ENCODE assay signal across 1 cellular context in the genomic region with DNA sequence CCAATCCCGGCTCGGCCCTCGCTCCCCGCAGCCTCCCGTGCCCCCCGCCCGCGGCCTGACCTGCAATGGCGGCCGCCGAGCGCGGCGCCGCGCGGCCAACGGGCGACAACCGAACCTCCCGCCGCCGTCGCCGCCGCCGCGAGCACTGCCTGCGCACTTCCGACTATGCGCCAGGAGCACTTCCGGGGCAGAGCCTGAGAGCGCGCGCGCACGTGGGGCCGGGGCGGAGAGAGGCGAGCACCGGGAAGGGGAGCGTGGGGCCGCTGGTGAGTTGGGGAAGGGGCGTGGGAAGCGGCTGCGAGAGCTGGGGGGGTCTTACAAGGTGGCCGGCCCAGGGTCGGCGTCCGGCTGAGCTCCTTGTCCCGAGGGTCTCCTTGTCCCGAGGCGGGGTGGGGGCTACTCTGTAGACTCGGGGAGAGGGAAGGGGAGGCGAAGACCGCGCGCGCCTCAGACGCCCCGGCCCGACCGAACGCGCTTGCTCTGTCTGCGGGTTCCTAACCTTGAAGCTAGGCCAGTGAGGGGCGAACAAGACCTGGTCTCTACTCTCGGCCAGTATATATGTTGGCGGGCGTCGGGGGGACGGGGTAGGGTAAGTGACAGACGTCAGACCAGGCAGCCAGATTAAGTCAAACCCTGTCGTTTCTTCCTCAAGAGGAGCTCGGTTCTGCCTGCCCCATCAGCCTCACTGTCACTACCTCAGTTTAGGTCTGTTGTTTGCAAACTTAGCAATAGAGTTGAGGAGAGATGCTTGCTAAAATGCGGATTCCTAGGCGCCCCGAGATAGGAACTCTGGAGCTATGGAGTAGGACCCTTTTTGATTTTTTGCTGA.
TF ChIP-seq lines count a peak whose summit lies in the region.

A gene with protein sequence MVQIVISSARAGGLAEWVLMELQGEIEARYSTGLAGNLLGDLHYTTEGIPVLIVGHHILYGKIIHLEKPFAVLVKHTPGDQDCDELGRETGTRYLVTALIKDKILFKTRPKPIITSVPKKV (minus strand): TSS at position 165 of the 829 bp plus-strand sequence. CDS start 11,130 bp downstream, outside the sequence.
A gene (plus strand): TSS at position 226 of the 829 bp plus-strand sequence. CDS start 811 bp downstream, outside the sequence.

TF ChIP-seq in HepG2, 621 proteins besides CTCF, POLR2A, EP300 and RAD21 (continued from another document and continues in another):
- TF ChIP-seq, protein P1, sequence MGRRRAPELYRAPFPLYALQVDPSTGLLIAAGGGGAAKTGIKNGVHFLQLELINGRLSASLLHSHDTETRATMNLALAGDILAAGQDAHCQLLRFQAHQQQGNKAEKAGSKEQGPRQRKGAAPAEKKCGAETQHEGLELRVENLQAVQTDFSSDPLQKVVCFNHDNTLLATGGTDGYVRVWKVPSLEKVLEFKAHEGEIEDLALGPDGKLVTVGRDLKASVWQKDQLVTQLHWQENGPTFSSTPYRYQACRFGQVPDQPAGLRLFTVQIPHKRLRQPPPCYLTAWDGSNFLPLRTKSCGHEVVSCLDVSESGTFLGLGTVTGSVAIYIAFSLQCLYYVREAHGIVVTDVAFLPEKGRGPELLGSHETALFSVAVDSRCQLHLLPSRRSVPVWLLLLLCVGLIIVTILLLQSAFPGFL (CRISPR knock-in tag; IDR thresholded peaks at IDR 0.05): no peak; the same call in 1 of the 2 replicates
- TF ChIP-seq, protein P2, sequence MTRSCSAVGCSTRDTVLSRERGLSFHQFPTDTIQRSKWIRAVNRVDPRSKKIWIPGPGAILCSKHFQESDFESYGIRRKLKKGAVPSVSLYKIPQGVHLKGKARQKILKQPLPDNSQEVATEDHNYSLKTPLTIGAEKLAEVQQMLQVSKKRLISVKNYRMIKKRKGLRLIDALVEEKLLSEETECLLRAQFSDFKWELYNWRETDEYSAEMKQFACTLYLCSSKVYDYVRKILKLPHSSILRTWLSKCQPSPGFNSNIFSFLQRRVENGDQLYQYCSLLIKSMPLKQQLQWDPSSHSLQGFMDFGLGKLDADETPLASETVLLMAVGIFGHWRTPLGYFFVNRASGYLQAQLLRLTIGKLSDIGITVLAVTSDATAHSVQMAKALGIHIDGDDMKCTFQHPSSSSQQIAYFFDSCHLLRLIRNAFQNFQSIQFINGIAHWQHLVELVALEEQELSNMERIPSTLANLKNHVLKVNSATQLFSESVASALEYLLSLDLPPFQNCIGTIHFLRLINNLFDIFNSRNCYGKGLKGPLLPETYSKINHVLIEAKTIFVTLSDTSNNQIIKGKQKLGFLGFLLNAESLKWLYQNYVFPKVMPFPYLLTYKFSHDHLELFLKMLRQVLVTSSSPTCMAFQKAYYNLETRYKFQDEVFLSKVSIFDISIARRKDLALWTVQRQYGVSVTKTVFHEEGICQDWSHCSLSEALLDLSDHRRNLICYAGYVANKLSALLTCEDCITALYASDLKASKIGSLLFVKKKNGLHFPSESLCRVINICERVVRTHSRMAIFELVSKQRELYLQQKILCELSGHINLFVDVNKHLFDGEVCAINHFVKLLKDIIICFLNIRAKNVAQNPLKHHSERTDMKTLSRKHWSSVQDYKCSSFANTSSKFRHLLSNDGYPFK (CRISPR knock-in tag; IDR thresholded peaks at IDR 0.05; ENCODE audit: borderline replicate concordance): peak; percentile 35; the same call in 1 of the 2 replicates
- TF ChIP-seq ATM (IDR thresholded peaks at IDR 0.05; ENCODE audit: borderline replicate concordance): no peak
- no peak for TF ChIP-seq ETV6 (CRISPR knock-in tag; conservative IDR thresholded peaks at IDR 0.05)
- TF ChIP-seq, protein P3, sequence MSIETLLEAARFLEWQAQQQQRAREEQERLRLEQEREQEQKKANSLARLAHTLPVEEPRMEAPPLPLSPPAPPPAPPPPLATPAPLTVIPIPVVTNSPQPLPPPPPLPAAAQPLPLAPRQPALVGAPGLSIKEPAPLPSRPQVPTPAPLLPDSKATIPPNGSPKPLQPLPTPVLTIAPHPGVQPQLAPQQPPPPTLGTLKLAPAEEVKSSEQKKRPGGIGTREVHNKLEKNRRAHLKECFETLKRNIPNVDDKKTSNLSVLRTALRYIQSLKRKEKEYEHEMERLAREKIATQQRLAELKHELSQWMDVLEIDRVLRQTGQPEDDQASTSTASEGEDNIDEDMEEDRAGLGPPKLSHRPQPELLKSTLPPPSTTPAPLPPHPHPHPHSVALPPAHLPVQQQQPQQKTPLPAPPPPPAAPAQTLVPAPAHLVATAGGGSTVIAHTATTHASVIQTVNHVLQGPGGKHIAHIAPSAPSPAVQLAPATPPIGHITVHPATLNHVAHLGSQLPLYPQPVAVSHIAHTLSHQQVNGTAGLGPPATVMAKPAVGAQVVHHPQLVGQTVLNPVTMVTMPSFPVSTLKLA (IDR thresholded peaks at IDR 0.05): peak; percentile 93
- TF ChIP-seq ZNF670 (CRISPR knock-in tag; IDR thresholded peaks at IDR 0.05; ENCODE audit: borderline replicate concordance): no peak
- TF ChIP-seq, protein P4, sequence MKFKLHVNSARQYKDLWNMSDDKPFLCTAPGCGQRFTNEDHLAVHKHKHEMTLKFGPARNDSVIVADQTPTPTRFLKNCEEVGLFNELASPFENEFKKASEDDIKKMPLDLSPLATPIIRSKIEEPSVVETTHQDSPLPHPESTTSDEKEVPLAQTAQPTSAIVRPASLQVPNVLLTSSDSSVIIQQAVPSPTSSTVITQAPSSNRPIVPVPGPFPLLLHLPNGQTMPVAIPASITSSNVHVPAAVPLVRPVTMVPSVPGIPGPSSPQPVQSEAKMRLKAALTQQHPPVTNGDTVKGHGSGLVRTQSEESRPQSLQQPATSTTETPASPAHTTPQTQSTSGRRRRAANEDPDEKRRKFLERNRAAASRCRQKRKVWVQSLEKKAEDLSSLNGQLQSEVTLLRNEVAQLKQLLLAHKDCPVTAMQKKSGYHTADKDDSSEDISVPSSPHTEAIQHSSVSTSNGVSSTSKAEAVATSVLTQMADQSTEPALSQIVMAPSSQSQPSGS (CRISPR knock-in tag; IDR thresholded peaks at IDR 0.05): no peak
- TF ChIP-seq, protein P5, sequence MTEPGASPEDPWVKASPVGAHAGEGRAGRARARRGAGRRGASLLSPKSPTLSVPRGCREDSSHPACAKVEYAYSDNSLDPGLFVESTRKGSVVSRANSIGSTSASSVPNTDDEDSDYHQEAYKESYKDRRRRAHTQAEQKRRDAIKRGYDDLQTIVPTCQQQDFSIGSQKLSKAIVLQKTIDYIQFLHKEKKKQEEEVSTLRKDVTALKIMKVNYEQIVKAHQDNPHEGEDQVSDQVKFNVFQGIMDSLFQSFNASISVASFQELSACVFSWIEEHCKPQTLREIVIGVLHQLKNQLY (CRISPR knock-in tag; IDR thresholded peaks at IDR 0.05): no peak
- TF ChIP-seq, protein P6, sequence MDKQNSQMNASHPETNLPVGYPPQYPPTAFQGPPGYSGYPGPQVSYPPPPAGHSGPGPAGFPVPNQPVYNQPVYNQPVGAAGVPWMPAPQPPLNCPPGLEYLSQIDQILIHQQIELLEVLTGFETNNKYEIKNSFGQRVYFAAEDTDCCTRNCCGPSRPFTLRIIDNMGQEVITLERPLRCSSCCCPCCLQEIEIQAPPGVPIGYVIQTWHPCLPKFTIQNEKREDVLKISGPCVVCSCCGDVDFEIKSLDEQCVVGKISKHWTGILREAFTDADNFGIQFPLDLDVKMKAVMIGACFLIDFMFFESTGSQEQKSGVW (CRISPR knock-in tag; IDR thresholded peaks at IDR 0.05; ENCODE audit: borderline replicate concordance): 0 out of 2 replicates have a peak, but pooled peaks have one; percentile 54
- TF ChIP-seq NR1H2 (CRISPR knock-in tag; IDR thresholded peaks at IDR 0.05; ENCODE audit: borderline replicate concordance, low read depth): 0 out of 2 replicates have a peak, but pooled peaks have one; percentile 20
- no peak for TF ChIP-seq ZNF256 (CRISPR knock-in tag; conservative IDR thresholded peaks at IDR 0.05)
- peak; percentile 27; the same call in 1 of the 2 replicates for TF ChIP-seq ZNF331 (CRISPR knock-in tag; IDR thresholded peaks at IDR 0.05)
- TF ChIP-seq LCORL (IDR thresholded peaks at IDR 0.05): no peak
- no peak for TF ChIP-seq LCORL (CRISPR knock-in tag; IDR thresholded peaks at IDR 0.05)
- peak; percentile 83 for TF ChIP-seq ZNF788 (CRISPR knock-in tag; IDR thresholded peaks at IDR 0.05; ENCODE audit: borderline replicate concordance)
- no peak; the same call in 1 of the 2 replicates for TF ChIP-seq PAX8 (CRISPR knock-in tag; IDR thresholded peaks at IDR 0.05; ENCODE audit: borderline replicate concordance)
- no peak for TF ChIP-seq SATB2 (CRISPR knock-in tag; IDR thresholded peaks at IDR 0.05)
- TF ChIP-seq ZNF264 (CRISPR knock-in tag; IDR thresholded peaks at IDR 0.05): peak; percentile 47; the same call in 1 of the 2 replicates
- TF ChIP-seq MBNL3 (CRISPR knock-in tag; conservative IDR thresholded peaks at IDR 0.05): no peak
- peak; percentile 94; the same call in 1 of the 2 replicates for TF ChIP-seq ZNF343 (CRISPR knock-in tag; IDR thresholded peaks at IDR 0.05)
- TF ChIP-seq SMAD9 (CRISPR knock-in tag; IDR thresholded peaks at IDR 0.05): no peak
- TF ChIP-seq HHEX (CRISPR knock-in tag; IDR thresholded peaks at IDR 0.05): no peak
- no peak for TF ChIP-seq ZSCAN30 (CRISPR knock-in tag; IDR thresholded peaks at IDR 0.05)
- TF ChIP-seq MAZ (IDR thresholded peaks at IDR 0.05; ENCODE audit: borderline replicate concordance, low read depth, low read length): 0 out of 2 replicates have a peak, but pooled peaks have one; percentile 14
- TF ChIP-seq MAZ (CRISPR knock-in tag; IDR thresholded peaks at IDR 0.05; ENCODE audit: low read depth): peak; percentile 99
- TF ChIP-seq ZNF672 (CRISPR knock-in tag; IDR thresholded peaks at IDR 0.05): peak; percentile 68; the same call in 1 of the 2 replicates
- TF ChIP-seq, protein P7, sequence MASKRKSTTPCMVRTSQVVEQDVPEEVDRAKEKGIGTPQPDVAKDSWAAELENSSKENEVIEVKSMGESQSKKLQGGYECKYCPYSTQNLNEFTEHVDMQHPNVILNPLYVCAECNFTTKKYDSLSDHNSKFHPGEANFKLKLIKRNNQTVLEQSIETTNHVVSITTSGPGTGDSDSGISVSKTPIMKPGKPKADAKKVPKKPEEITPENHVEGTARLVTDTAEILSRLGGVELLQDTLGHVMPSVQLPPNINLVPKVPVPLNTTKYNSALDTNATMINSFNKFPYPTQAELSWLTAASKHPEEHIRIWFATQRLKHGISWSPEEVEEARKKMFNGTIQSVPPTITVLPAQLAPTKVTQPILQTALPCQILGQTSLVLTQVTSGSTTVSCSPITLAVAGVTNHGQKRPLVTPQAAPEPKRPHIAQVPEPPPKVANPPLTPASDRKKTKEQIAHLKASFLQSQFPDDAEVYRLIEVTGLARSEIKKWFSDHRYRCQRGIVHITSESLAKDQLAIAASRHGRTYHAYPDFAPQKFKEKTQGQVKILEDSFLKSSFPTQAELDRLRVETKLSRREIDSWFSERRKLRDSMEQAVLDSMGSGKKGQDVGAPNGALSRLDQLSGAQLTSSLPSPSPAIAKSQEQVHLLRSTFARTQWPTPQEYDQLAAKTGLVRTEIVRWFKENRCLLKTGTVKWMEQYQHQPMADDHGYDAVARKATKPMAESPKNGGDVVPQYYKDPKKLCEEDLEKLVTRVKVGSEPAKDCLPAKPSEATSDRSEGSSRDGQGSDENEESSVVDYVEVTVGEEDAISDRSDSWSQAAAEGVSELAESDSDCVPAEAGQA (IDR thresholded peaks at IDR 0.05; ENCODE audit: low read depth): peak; percentile 86
- TF ChIP-seq, protein P7 (CRISPR knock-in tag; IDR thresholded peaks at IDR 0.05; ENCODE audit: borderline replicate concordance): no peak
- peak; percentile 91 for TF ChIP-seq ZNF564 (CRISPR knock-in tag; IDR thresholded peaks at IDR 0.05)
- no peak; the same call in 1 of the 2 replicates for TF ChIP-seq CAMTA2 (CRISPR knock-in tag; IDR thresholded peaks at IDR 0.05; ENCODE audit: borderline replicate concordance)
- TF ChIP-seq, protein P8, sequence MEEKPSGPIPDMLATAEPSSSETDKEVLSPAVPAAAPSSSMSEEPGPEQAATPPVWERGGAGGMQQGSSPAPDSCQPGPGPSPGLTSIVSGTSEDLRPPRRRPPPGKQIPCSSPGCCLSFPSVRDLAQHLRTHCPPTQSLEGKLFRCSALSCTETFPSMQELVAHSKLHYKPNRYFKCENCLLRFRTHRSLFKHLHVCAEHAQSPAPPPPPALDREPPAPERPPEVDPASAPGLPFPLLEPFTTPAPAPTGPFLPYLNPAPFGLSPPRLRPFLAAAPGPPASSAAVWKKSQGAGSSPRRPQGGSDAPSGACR (CRISPR knock-in tag; IDR thresholded peaks at IDR 0.05): no peak
- TF ChIP-seq, protein P9, sequence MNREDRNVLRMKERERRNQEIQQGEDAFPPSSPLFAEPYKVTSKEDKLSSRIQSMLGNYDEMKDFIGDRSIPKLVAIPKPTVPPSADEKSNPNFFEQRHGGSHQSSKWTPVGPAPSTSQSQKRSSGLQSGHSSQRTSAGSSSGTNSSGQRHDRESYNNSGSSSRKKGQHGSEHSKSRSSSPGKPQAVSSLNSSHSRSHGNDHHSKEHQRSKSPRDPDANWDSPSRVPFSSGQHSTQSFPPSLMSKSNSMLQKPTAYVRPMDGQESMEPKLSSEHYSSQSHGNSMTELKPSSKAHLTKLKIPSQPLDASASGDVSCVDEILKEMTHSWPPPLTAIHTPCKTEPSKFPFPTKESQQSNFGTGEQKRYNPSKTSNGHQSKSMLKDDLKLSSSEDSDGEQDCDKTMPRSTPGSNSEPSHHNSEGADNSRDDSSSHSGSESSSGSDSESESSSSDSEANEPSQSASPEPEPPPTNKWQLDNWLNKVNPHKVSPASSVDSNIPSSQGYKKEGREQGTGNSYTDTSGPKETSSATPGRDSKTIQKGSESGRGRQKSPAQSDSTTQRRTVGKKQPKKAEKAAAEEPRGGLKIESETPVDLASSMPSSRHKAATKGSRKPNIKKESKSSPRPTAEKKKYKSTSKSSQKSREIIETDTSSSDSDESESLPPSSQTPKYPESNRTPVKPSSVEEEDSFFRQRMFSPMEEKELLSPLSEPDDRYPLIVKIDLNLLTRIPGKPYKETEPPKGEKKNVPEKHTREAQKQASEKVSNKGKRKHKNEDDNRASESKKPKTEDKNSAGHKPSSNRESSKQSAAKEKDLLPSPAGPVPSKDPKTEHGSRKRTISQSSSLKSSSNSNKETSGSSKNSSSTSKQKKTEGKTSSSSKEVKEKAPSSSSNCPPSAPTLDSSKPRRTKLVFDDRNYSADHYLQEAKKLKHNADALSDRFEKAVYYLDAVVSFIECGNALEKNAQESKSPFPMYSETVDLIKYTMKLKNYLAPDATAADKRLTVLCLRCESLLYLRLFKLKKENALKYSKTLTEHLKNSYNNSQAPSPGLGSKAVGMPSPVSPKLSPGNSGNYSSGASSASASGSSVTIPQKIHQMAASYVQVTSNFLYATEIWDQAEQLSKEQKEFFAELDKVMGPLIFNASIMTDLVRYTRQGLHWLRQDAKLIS (CRISPR knock-in tag; IDR thresholded peaks at IDR 0.05): no peak
- peak; percentile 88 for TF ChIP-seq SPEN (CRISPR knock-in tag; IDR thresholded peaks at IDR 0.05; ENCODE audit: low read depth)
- TF ChIP-seq CENPX (CRISPR knock-in tag; IDR thresholded peaks at IDR 0.05): no peak
- no peak for TF ChIP-seq NFRKB (IDR thresholded peaks at IDR 0.05)
